ENCODE assay signal across 1 cellular context in the genomic region with DNA sequence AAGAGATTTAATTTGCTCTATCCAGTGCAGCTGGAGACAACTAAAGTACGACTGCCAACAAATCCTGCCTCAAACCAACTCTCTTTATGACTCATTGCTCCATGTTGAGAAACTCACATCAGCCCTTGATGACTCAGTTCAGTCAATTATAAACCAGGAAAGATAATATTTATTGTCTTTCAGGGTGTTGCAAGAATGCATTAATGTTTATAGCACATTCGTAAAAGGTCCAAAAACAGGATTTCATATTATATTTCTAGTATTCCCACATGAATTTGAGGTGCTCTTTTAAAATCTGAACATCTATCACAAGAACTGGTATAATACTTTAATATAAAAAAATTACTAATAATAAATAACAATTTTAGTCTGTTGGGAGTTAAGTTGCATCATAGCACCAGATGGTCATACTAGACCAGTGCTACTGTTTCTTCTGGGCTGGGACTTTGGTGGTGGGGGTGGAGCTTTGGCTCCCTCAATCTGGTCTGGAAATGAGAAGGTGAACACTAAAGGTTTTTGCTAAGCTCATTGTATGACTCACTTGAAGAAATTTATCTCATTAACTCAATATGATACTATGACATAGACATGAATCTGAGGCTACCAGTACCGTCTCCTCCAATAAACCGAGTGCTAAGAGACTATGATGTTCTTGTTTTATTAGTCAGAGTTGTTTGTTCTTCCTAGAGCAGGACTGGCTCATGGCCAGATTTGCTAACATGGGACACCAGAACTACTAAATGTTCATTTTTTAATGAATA.
TF ChIP-seq lines count a peak whose summit lies in the region.

No MANE protein-coding gene starts in this region.

TF ChIP-seq in HepG2, 621 proteins besides CTCF, POLR2A, EP300 and RAD21 (continued from another document and continues in another):
- TF ChIP-seq, protein P1, sequence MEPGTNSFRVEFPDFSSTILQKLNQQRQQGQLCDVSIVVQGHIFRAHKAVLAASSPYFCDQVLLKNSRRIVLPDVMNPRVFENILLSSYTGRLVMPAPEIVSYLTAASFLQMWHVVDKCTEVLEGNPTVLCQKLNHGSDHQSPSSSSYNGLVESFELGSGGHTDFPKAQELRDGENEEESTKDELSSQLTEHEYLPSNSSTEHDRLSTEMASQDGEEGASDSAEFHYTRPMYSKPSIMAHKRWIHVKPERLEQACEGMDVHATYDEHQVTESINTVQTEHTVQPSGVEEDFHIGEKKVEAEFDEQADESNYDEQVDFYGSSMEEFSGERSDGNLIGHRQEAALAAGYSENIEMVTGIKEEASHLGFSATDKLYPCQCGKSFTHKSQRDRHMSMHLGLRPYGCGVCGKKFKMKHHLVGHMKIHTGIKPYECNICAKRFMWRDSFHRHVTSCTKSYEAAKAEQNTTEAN (CRISPR knock-in tag; conservative IDR thresholded peaks at IDR 0.05), result no peak
- TF ChIP-seq SMYD3 (CRISPR knock-in tag; IDR thresholded peaks at IDR 0.05) (no peak), FOXA1 (IDR thresholded peaks at IDR 0.05) (no peak), FOXA1 (CRISPR knock-in tag; IDR thresholded peaks at IDR 0.05) (peak; percentile 61), PHF5A (CRISPR knock-in tag; IDR thresholded peaks at IDR 0.05; ENCODE audit: low read depth, unreplicated experiment) (no peak), ZNF792 (CRISPR knock-in tag; IDR thresholded peaks at IDR 0.05) (no peak), HMG20A (CRISPR knock-in tag; IDR thresholded peaks at IDR 0.05; ENCODE audit: borderline replicate concordance) (peak; percentile 77), ZFP1 (CRISPR knock-in tag; IDR thresholded peaks at IDR 0.05) (no peak), ZMYM4 (CRISPR knock-in tag; IDR thresholded peaks at IDR 0.05) (no peak), NR2C2 (CRISPR knock-in tag; IDR thresholded peaks at IDR 0.05; ENCODE audit: borderline replicate concordance) (no peak), ZNF7 (CRISPR knock-in tag; IDR thresholded peaks at IDR 0.05) (no peak), CREB1 (IDR thresholded peaks at IDR 0.05) (peak; percentile 69), CREB1 (CRISPR knock-in tag; IDR thresholded peaks at IDR 0.05) (no peak; the same call in 1 of the 2 replicates), SKI (IDR thresholded peaks at IDR 0.05; ENCODE audit: partially characterized antibody) (no peak), CENPX (CRISPR knock-in tag; IDR thresholded peaks at IDR 0.05) (no peak), SOX5 (CRISPR knock-in tag; IDR thresholded peaks at IDR 0.05; ENCODE audit: borderline replicate concordance) (peak; percentile 88), KDM4B (CRISPR knock-in tag; IDR thresholded peaks at IDR 0.05) (no peak), PAX8 (CRISPR knock-in tag; IDR thresholded peaks at IDR 0.05; ENCODE audit: borderline replicate concordance) (no peak), HDAC6 (IDR thresholded peaks at IDR 0.05; ENCODE audit: low read depth, low read length) (no peak), TOPORS (CRISPR knock-in tag; IDR thresholded peaks at IDR 0.05) (no peak), SP2 (CRISPR knock-in tag; IDR thresholded peaks at IDR 0.05) (no peak), ZFP37 (CRISPR knock-in tag; IDR thresholded peaks at IDR 0.05; ENCODE audit: borderline replicate concordance) (no peak)
- TF ChIP-seq, protein P2, sequence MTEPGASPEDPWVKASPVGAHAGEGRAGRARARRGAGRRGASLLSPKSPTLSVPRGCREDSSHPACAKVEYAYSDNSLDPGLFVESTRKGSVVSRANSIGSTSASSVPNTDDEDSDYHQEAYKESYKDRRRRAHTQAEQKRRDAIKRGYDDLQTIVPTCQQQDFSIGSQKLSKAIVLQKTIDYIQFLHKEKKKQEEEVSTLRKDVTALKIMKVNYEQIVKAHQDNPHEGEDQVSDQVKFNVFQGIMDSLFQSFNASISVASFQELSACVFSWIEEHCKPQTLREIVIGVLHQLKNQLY (CRISPR knock-in tag; IDR thresholded peaks at IDR 0.05), result no peak
- TF ChIP-seq, protein P3, sequence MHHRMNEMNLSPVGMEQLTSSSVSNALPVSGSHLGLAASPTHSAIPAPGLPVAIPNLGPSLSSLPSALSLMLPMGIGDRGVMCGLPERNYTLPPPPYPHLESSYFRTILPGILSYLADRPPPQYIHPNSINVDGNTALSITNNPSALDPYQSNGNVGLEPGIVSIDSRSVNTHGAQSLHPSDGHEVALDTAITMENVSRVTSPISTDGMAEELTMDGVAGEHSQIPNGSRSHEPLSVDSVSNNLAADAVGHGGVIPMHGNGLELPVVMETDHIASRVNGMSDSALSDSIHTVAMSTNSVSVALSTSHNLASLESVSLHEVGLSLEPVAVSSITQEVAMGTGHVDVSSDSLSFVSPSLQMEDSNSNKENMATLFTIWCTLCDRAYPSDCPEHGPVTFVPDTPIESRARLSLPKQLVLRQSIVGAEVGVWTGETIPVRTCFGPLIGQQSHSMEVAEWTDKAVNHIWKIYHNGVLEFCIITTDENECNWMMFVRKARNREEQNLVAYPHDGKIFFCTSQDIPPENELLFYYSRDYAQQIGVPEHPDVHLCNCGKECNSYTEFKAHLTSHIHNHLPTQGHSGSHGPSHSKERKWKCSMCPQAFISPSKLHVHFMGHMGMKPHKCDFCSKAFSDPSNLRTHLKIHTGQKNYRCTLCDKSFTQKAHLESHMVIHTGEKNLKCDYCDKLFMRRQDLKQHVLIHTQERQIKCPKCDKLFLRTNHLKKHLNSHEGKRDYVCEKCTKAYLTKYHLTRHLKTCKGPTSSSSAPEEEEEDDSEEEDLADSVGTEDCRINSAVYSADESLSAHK (CRISPR knock-in tag; IDR thresholded peaks at IDR 0.05; ENCODE audit: borderline replicate concordance), result no peak
- TF ChIP-seq, protein P4, sequence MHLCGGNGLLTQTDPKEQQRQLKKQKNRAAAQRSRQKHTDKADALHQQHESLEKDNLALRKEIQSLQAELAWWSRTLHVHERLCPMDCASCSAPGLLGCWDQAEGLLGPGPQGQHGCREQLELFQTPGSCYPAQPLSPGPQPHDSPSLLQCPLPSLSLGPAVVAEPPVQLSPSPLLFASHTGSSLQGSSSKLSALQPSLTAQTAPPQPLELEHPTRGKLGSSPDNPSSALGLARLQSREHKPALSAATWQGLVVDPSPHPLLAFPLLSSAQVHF (CRISPR knock-in tag; IDR thresholded peaks at IDR 0.05), result no peak
- TF ChIP-seq, protein P5, sequence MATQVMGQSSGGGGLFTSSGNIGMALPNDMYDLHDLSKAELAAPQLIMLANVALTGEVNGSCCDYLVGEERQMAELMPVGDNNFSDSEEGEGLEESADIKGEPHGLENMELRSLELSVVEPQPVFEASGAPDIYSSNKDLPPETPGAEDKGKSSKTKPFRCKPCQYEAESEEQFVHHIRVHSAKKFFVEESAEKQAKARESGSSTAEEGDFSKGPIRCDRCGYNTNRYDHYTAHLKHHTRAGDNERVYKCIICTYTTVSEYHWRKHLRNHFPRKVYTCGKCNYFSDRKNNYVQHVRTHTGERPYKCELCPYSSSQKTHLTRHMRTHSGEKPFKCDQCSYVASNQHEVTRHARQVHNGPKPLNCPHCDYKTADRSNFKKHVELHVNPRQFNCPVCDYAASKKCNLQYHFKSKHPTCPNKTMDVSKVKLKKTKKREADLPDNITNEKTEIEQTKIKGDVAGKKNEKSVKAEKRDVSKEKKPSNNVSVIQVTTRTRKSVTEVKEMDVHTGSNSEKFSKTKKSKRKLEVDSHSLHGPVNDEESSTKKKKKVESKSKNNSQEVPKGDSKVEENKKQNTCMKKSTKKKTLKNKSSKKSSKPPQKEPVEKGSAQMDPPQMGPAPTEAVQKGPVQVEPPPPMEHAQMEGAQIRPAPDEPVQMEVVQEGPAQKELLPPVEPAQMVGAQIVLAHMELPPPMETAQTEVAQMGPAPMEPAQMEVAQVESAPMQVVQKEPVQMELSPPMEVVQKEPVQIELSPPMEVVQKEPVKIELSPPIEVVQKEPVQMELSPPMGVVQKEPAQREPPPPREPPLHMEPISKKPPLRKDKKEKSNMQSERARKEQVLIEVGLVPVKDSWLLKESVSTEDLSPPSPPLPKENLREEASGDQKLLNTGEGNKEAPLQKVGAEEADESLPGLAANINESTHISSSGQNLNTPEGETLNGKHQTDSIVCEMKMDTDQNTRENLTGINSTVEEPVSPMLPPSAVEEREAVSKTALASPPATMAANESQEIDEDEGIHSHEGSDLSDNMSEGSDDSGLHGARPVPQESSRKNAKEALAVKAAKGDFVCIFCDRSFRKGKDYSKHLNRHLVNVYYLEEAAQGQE (IDR thresholded peaks at IDR 0.05; ENCODE audit: borderline replicate concordance in 1 of 2, low read depth in 1 of 2, low read length in 2 of 2), result no peak
- TF ChIP-seq, protein P6, sequence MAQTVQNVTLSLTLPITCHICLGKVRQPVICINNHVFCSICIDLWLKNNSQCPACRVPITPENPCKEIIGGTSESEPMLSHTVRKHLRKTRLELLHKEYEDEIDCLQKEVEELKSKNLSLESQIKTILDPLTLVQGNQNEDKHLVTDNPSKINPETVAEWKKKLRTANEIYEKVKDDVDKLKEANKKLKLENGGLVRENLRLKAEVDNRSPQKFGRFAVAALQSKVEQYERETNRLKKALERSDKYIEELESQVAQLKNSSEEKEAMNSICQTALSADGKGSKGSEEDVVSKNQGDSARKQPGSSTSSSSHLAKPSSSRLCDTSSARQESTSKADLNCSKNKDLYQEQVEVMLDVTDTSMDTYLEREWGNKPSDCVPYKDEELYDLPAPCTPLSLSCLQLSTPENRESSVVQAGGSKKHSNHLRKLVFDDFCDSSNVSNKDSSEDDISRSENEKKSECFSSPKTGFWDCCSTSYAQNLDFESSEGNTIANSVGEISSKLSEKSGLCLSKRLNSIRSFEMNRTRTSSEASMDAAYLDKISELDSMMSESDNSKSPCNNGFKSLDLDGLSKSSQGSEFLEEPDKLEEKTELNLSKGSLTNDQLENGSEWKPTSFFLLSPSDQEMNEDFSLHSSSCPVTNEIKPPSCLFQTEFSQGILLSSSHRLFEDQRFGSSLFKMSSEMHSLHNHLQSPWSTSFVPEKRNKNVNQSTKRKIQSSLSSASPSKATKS (CRISPR knock-in tag; IDR thresholded peaks at IDR 0.05), result no peak
- TF ChIP-seq, protein P7, sequence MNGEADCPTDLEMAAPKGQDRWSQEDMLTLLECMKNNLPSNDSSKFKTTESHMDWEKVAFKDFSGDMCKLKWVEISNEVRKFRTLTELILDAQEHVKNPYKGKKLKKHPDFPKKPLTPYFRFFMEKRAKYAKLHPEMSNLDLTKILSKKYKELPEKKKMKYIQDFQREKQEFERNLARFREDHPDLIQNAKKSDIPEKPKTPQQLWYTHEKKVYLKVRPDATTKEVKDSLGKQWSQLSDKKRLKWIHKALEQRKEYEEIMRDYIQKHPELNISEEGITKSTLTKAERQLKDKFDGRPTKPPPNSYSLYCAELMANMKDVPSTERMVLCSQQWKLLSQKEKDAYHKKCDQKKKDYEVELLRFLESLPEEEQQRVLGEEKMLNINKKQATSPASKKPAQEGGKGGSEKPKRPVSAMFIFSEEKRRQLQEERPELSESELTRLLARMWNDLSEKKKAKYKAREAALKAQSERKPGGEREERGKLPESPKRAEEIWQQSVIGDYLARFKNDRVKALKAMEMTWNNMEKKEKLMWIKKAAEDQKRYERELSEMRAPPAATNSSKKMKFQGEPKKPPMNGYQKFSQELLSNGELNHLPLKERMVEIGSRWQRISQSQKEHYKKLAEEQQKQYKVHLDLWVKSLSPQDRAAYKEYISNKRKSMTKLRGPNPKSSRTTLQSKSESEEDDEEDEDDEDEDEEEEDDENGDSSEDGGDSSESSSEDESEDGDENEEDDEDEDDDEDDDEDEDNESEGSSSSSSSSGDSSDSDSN (CRISPR knock-in tag; IDR thresholded peaks at IDR 0.05), result no peak
- TF ChIP-seq, protein P8, sequence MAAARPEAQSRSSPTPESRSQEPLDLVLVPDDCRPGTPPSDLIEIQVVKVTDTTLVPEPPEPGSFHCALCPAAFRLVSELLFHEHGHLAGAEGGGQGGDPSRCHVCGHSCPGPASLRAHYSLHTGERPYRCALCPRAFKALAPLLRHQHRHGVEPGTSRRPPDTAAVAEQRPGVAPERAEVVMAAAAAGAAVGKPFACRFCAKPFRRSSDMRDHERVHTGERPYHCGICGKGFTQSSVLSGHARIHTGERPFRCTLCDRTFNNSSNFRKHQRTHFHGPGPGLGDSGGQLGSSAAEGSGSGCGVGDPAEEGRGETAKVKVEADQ (CRISPR knock-in tag; IDR thresholded peaks at IDR 0.05; ENCODE audit: borderline replicate concordance), result no peak
- TF ChIP-seq, protein P9, sequence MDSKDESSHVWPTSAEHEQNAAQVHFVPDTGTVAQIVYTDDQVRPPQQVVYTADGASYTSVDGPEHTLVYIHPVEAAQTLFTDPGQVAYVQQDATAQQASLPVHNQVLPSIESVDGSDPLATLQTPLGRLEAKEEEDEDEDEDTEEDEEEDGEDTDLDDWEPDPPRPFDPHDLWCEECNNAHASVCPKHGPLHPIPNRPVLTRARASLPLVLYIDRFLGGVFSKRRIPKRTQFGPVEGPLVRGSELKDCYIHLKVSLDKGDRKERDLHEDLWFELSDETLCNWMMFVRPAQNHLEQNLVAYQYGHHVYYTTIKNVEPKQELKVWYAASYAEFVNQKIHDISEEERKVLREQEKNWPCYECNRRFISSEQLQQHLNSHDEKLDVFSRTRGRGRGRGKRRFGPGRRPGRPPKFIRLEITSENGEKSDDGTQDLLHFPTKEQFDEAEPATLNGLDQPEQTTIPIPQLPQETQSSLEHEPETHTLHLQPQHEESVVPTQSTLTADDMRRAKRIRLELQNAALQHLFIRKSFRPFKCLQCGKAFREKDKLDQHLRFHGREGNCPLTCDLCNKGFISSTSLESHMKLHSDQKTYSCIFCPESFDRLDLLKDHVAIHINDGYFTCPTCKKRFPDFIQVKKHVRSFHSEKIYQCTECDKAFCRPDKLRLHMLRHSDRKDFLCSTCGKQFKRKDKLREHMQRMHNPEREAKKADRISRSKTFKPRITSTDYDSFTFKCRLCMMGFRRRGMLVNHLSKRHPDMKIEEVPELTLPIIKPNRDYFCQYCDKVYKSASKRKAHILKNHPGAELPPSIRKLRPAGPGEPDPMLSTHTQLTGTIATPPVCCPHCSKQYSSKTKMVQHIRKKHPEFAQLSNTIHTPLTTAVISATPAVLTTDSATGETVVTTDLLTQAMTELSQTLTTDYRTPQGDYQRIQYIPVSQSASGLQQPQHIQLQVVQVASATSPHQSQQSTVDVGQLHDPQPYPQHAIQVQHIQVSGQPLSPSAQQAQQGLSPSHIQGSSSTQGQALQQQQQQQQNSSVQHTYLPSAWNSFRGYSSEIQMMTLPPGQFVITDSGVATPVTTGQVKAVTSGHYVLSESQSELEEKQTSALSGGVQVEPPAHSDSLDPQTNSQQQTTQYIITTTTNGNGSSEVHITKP (CRISPR knock-in tag; IDR thresholded peaks at IDR 0.05; ENCODE audit: low read depth), result no peak
- TF ChIP-seq, protein P10, sequence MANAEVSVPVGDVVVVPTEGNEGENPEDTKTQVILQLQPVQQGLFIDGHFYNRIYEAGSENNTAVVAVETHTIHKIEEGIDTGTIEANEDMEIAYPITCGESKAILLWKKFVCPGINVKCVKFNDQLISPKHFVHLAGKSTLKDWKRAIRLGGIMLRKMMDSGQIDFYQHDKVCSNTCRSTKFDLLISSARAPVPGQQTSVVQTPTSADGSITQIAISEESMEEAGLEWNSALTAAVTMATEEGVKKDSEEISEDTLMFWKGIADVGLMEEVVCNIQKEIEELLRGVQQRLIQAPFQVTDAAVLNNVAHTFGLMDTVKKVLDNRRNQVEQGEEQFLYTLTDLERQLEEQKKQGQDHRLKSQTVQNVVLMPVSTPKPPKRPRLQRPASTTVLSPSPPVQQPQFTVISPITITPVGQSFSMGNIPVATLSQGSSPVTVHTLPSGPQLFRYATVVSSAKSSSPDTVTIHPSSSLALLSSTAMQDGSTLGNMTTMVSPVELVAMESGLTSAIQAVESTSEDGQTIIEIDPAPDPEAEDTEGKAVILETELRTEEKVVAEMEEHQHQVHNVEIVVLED (CRISPR knock-in tag; IDR thresholded peaks at IDR 0.05; ENCODE audit: borderline replicate concordance), result no peak
